In genomic region chr1:41498391-41498790, GRCh38 we compare ENCODE assay signal across 18 cellular contexts. TPM values are rescaled to one million over a fixed set of nuclear protein-coding genes. Genes with fewer than 3 reads are reported as not detected.
DNase-seq lines count a peak whose midpoint lies in the region; ATAC-seq and TF ChIP-seq lines count a peak whose summit lies in the region.
"Had no signal": no experiment of that assay in that cellular context is flagged by ENCODE, and none has a peak within 500 bp of the region (broad histone marks: within the 10 kb centered on the region; RNA-seq: fewer than 3 reads in every experiment).

No MANE protein-coding gene starts in this region.

- no TSS peak for BruUV-seq in mammary epithelial cell (replicated peaks; lab: Mats Ljungman, UMichigan)

- peak overlapping the region; percentile 48 for H3K9ac ChIP-seq in mammary epithelial cell (ENCODE audit: insufficient read depth, low read length)

- H3K9me3 ChIP-seq in right cardiac atrium (ENCODE audit: control insufficient read depth, low read length): no peaks in the 10 kb centered on the region
- H3K9me3 ChIP-seq in mammary epithelial cell (replicated peaks; ENCODE audit: insufficient read depth, low read length): no peaks in the 10 kb centered on the region
- H3K9me3 ChIP-seq in Peyer's patch: no peaks in the 10 kb centered on the region

- peaks cover 10% of the 10 kb centered on the region for H3K27me3 Mint-ChIP-seq in nephron (ENCODE audit: low read depth)

- H3K27me3 ChIP-seq in right cardiac atrium (ENCODE audit: control insufficient read depth, insufficient read depth) (no peaks in the 10 kb centered on the region), mammary epithelial cell (ENCODE audit: insufficient read depth, low read length) (no peaks in the 10 kb centered on the region), Peyer's patch (no peaks in the 10 kb centered on the region)

- no peak overlapping the region for H3K4me3 Mint-ChIP-seq in nephron

- TF ChIP-seq CTCF in mammary epithelial cell (conservative IDR thresholded peaks at IDR 0.05 in 1 of 2, IDR thresholded peaks at IDR 0.05 in 1 of 2; ENCODE audit: extremely low read depth in 1 of 2, insufficient read depth in 1 of 2, low read depth in 1 of 2, low read length in 2 of 2): no peak
- TF ChIP-seq CTCF in nephron (IDR thresholded peaks at IDR 0.05; ENCODE audit: unreplicated experiment in 3 of 3): no peak
- TF ChIP-seq CTCF in Peyer's patch (IDR thresholded peaks at IDR 0.05): no peak

- no peak for TF ChIP-seq POLR2A in Peyer's patch (IDR thresholded peaks at IDR 0.05)

- peak overlapping the region; percentile 83 for H3K27ac ChIP-seq in right cardiac atrium (ENCODE audit: low read length)
- peak overlapping the region; percentile 78 for H3K27ac ChIP-seq in mammary epithelial cell (ENCODE audit: insufficient read depth, low read depth, low read length)
- peak overlapping the region in 2 of 4 donors; percentile 62 to 74 for H3K27ac ChIP-seq in Peyer's patch

- no peaks in the 10 kb centered on the region for H3K36me3 ChIP-seq in mammary epithelial cell (ENCODE audit: insufficient read depth, low read length)
- H3K36me3 ChIP-seq in Peyer's patch: no peaks in the 10 kb centered on the region

- intact Hi-C loops in right cardiac atrium (cut with DNase I): no loop called here
- intact Hi-C loops in left cardiac atrium (cut with DNase I): no loop called here
- intact Hi-C loops in mammary epithelial cell (cut with micrococcal nuclease): no loop called here

- no peaks in the 10 kb centered on the region for H3K36me3 Mint-ChIP-seq in nephron (ENCODE audit: low read depth)
- H3K36me3 Mint-ChIP-seq: naive thymus-derived CD4-positive, alpha-beta T cell had no signal

- H3K4me1 Mint-ChIP-seq in nephron: peaks cover 51% of the 10 kb centered on the region

- CTCF ChIA-PET in mammary epithelial cell (lab: Charles Lee; ENCODE audit: low non-redundant PET): no interaction called here

- ATAC-seq in right cardiac atrium (no peak), left cardiac atrium (no peak), GM18519 (IDR thresholded peaks at IDR 0.05; ENCODE audit: low FRiP score, unreplicated experiment) (no peak)
- ATAC-seq: HepG2; naive thymus-derived CD4-positive, alpha-beta T cell had no signal

- dilution Hi-C loops in mammary epithelial cell (cut with HindIII; ENCODE audit: low sequenced_read_pairs): no loop called here

- peak overlapping the region; percentile 14 for H3K4me2 ChIP-seq in mammary epithelial cell (ENCODE audit: insufficient read depth, low read depth, low read length)

- no peaks in the 10 kb centered on the region for H3K79me2 ChIP-seq in mammary epithelial cell (ENCODE audit: insufficient read depth, low read length)

- in situ Hi-C loops in mammary epithelial cell (cut with MboI; ENCODE audit: low sequenced_read_pairs in 2 of 2): no loop called here

- WGBS in right cardiac atrium: 93% methylated on average over 5 of the region's 5 CpGs
- 17% methylated on average over 5 of the region's 5 CpGs for WGBS in mammary epithelial cell (ENCODE audit: low coverage, missing lambda C conversion rate)

- peaks cover 13% of the 10 kb centered on the region for H3K4me1 ChIP-seq in right cardiac atrium (ENCODE audit: control insufficient read depth, insufficient read depth, low read length)
- H3K4me1 ChIP-seq in mammary epithelial cell (ENCODE audit: insufficient read depth, low read length): peaks cover 77% of the 10 kb centered on the region
- H3K4me1 ChIP-seq in Peyer's patch: peaks cover 3 to 67% (median 16%) of the 10 kb centered on the region in 4 donors

- H2AFZ ChIP-seq in mammary epithelial cell (ENCODE audit: low read depth, low read length): no peak overlapping the region

- H3K4me3 ChIP-seq in right cardiac atrium (ENCODE audit: low read length): no peak overlapping the region
- no peak overlapping the region for H3K4me3 ChIP-seq in mammary epithelial cell (replicated peaks in 1 of 3; ENCODE audit: insufficient read depth in 1 of 3, low read depth in 2 of 3, low read length in 3 of 3)
- no peak overlapping the region for H3K4me3 ChIP-seq in Peyer's patch

- DNase-seq in right cardiac atrium: peak in 1 of 3 donors; percentile 16
- DNase-seq in left cardiac atrium: no peak
- DNase-seq in mammary epithelial cell: peak; percentile 61
- DNase-seq in Peyer's patch: no peak
- DNase-seq in NCI-H345 (lab: John Stamatoyannopoulos, UW): no peak
- no peak for DNase-seq in epidermal melanocyte (ENCODE audit: insufficient read length, low spot score)
- DNase-seq: activated CD4-positive, alpha-beta T cell treated with anti-CD3 and anti-CD28 coated beads, Interleukin-2, amount 50 U/mL, for 1 hour; activated effector memory CD4-positive, alpha-beta T cell treated with anti-CD3 and anti-CD28 coated beads, Interleukin-2, amount 50 U/mL, for 16 hours; central memory CD4-positive, alpha-beta T cell; H7; naive thymus-derived CD4-positive, alpha-beta T cell; NCI-H1417; NCI-H774; SW 1271 had no signal

- H3K27ac Mint-ChIP-seq in nephron: peak overlapping the region in 2 of 3 experiments; percentile 41 to 85
- H3K27ac Mint-ChIP-seq: naive thymus-derived CD4-positive, alpha-beta T cell had no signal

- H4K20me1 ChIP-seq in mammary epithelial cell (ENCODE audit: insufficient read depth, low read length): no peaks in the 10 kb centered on the region

- H3K9me3 Mint-ChIP-seq in nephron: no peaks in the 10 kb centered on the region
- H3K9me3 Mint-ChIP-seq: naive thymus-derived CD4-positive, alpha-beta T cell had no signal

RNA-seq across cellular contexts. Expression of gene EDN2, which starts 13.9 kb away (rescaled TPM):
- total RNA-seq in right cardiac atrium: under 1 TPM; 0.31 to 0.56 (median 0.38) TPM
- 0.07 TPM for polyA plus RNA-seq in right cardiac atrium
- total RNA-seq in left cardiac atrium: 1 to 10 TPM in 1 of 2 donors, under 1 TPM in 1; 0.18 to 1.2 TPM
- 1 to 10 TPM in 1 of 2 donors, under 1 TPM in 1; 0.56 to 1.3 TPM for total RNA-seq in mammary epithelial cell
- 1.4 TPM for polyA plus RNA-seq in mammary epithelial cell
- not detected for polyA minus RNA-seq in mammary epithelial cell
- total RNA-seq in Peyer's patch: 10 to 100 TPM in 3 of 4 donors, not detected in 1; 43.2 to 75.0 (median 49.1) TPM
- total RNA-seq: fibroblast of lung; HepG2; naive thymus-derived CD4-positive, alpha-beta T cell had no signal
- polyA plus RNA-seq: fibroblast of lung; HepG2; naive thymus-derived CD4-positive, alpha-beta T cell had no signal
